ENCODE assay signal across 1 cellular context in genomic region chr11:121722431-121723256, GRCh38.
TF ChIP-seq lines count a peak whose summit lies in the region.

No MANE protein-coding gene starts in this region.

TF ChIP-seq in HepG2, 621 proteins besides CTCF, POLR2A, EP300 and RAD21 (continued from another document and continues in another):
- TF ChIP-seq, protein P1, sequence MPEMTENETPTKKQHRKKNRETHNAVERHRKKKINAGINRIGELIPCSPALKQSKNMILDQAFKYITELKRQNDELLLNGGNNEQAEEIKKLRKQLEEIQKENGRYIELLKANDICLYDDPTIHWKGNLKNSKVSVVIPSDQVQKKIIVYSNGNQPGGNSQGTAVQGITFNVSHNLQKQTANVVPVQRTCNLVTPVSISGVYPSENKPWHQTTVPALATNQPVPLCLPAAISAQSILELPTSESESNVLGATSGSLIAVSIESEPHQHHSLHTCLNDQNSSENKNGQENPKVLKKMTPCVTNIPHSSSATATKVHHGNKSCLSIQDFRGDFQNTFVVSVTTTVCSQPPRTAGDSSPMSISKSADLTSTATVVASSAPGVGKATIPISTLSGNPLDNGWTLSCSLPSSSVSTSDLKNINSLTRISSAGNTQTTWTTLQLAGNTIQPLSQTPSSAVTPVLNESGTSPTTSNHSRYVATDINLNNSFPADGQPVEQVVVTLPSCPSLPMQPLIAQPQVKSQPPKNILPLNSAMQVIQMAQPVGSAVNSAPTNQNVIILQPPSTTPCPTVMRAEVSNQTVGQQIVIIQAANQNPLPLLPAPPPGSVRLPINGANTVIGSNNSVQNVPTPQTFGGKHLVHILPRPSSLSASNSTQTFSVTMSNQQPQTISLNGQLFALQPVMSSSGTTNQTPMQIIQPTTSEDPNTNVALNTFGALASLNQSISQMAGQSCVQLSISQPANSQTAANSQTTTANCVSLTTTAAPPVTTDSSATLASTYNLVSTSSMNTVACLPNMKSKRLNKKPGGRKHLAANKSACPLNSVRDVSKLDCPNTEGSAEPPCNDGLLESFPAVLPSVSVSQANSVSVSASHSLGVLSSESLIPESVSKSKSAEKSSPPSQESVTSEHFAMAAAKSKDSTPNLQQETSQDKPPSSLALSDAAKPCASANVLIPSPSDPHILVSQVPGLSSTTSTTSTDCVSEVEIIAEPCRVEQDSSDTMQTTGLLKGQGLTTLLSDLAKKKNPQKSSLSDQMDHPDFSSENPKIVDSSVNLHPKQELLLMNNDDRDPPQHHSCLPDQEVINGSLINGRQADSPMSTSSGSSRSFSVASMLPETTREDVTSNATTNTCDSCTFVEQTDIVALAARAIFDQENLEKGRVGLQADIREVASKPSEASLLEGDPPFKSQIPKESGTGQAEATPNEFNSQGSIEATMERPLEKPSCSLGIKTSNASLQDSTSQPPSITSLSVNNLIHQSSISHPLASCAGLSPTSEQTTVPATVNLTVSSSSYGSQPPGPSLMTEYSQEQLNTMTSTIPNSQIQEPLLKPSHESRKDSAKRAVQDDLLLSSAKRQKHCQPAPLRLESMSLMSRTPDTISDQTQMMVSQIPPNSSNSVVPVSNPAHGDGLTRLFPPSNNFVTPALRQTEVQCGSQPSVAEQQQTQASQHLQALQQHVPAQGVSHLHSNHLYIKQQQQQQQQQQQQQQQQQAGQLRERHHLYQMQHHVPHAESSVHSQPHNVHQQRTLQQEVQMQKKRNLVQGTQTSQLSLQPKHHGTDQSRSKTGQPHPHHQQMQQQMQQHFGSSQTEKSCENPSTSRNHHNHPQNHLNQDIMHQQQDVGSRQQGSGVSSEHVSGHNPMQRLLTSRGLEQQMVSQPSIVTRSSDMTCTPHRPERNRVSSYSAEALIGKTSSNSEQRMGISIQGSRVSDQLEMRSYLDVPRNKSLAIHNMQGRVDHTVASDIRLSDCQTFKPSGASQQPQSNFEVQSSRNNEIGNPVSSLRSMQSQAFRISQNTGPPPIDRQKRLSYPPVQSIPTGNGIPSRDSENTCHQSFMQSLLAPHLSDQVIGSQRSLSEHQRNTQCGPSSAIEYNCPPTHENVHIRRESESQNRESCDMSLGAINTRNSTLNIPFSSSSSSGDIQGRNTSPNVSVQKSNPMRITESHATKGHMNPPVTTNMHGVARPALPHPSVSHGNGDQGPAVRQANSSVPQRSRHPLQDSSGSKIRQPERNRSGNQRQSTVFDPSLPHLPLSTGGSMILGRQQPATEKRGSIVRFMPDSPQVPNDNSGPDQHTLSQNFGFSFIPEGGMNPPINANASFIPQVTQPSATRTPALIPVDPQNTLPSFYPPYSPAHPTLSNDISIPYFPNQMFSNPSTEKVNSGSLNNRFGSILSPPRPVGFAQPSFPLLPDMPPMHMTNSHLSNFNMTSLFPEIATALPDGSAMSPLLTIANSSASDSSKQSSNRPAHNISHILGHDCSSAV (CRISPR knock-in tag; IDR thresholded peaks at IDR 0.05; ENCODE audit: borderline replicate concordance): no peak
- TF ChIP-seq ARNT2 (CRISPR knock-in tag; IDR thresholded peaks at IDR 0.05; ENCODE audit: low read depth): peak; percentile 93
- TF ChIP-seq, protein P2, sequence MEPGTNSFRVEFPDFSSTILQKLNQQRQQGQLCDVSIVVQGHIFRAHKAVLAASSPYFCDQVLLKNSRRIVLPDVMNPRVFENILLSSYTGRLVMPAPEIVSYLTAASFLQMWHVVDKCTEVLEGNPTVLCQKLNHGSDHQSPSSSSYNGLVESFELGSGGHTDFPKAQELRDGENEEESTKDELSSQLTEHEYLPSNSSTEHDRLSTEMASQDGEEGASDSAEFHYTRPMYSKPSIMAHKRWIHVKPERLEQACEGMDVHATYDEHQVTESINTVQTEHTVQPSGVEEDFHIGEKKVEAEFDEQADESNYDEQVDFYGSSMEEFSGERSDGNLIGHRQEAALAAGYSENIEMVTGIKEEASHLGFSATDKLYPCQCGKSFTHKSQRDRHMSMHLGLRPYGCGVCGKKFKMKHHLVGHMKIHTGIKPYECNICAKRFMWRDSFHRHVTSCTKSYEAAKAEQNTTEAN (CRISPR knock-in tag; conservative IDR thresholded peaks at IDR 0.05): peak; percentile 85
- TF ChIP-seq ONECUT2 (CRISPR knock-in tag; IDR thresholded peaks at IDR 0.05): peak; percentile 80
- TF ChIP-seq, protein P3, sequence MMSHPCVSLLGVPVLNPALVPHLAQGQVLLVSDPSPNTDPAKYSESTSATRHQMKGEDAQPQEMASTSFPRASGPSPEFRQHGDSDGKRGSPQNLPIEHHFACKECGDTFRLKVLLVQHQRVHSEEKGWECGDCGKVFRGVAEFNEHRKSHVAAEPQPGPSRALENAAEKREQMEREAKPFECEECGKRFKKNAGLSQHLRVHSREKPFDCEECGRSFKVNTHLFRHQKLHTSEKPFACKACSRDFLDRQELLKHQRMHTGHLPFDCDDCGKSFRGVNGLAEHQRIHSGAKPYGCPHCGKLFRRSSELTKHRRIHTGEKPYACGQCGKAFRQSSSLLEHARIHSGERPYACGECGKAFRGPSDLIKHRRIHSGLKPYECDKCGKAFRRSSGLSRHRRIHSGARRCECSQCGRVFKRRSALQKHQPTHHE (CRISPR knock-in tag; IDR thresholded peaks at IDR 0.05; ENCODE audit: borderline replicate concordance): no peak
- TF ChIP-seq, protein P4, sequence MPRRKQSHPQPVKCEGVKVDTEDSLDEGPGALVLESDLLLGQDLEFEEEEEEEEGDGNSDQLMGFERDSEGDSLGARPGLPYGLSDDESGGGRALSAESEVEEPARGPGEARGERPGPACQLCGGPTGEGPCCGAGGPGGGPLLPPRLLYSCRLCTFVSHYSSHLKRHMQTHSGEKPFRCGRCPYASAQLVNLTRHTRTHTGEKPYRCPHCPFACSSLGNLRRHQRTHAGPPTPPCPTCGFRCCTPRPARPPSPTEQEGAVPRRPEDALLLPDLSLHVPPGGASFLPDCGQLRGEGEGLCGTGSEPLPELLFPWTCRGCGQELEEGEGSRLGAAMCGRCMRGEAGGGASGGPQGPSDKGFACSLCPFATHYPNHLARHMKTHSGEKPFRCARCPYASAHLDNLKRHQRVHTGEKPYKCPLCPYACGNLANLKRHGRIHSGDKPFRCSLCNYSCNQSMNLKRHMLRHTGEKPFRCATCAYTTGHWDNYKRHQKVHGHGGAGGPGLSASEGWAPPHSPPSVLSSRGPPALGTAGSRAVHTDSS (CRISPR knock-in tag; conservative IDR thresholded peaks at IDR 0.05): no peak
- TF ChIP-seq REL (CRISPR knock-in tag; conservative IDR thresholded peaks at IDR 0.05): no peak
- TF ChIP-seq ETV6 (CRISPR knock-in tag; conservative IDR thresholded peaks at IDR 0.05): no peak
- TF ChIP-seq NCOR1 (IDR thresholded peaks at IDR 0.05; ENCODE audit: borderline replicate concordance, low read length): no peak
- TF ChIP-seq FOXK2 (IDR thresholded peaks at IDR 0.05): no peak
- peak; percentile 87; the same call in 1 of the 2 replicates for TF ChIP-seq ZNF264 (CRISPR knock-in tag; IDR thresholded peaks at IDR 0.05)
- no peak for TF ChIP-seq CEBPB (IDR thresholded peaks at IDR 0.05; ENCODE audit: borderline replicate concordance, low read depth, low read length)
- TF ChIP-seq ZBTB42 (CRISPR knock-in tag; IDR thresholded peaks at IDR 0.05): no peak
- TF ChIP-seq RBM22 (optimal IDR thresholded peaks at IDR 0.05; ENCODE audit: low read length): no peak
- TF ChIP-seq STAT6 (CRISPR knock-in tag; IDR thresholded peaks at IDR 0.05; ENCODE audit: borderline replicate concordance): no peak
- TF ChIP-seq ZNF407 (CRISPR knock-in tag; IDR thresholded peaks at IDR 0.05; ENCODE audit: not compliant biosample characterization): no peak
- TF ChIP-seq ZHX2 (IDR thresholded peaks at IDR 0.05; ENCODE audit: low read depth): no peak
- peak; percentile 75; the same call in 1 of the 2 replicates for TF ChIP-seq ZHX2 (CRISPR knock-in tag; IDR thresholded peaks at IDR 0.05; ENCODE audit: borderline replicate concordance)
- no peak for TF ChIP-seq NFE2 (CRISPR knock-in tag; IDR thresholded peaks at IDR 0.05)
